ENCODE assay signal across 9 cellular contexts in genomic region chr11:107999759-108000455, GRCh38. TPM values are rescaled to one million over a fixed set of nuclear protein-coding genes. Genes with fewer than 3 reads are reported as not detected.
DNase-seq lines count a peak whose midpoint lies in the region; ATAC-seq and TF ChIP-seq lines count a peak whose summit lies in the region.
"Had no signal": no experiment of that assay in that cellular context is flagged by ENCODE, and none has a peak within 500 bp of the region (broad histone marks: within the 10 kb centered on the region; RNA-seq: fewer than 3 reads in every experiment).

No MANE protein-coding gene starts in this region.

- intact Hi-C loops in CD14-positive monocyte (cut with micrococcal nuclease) = loop anchor here (10.0 kb wide), 1 partner anchor 75 kb away; the partner anchor contains the start of gene RAB39A (in 2 of the 2)

- TF ChIP-seq CTCF in CD14-positive monocyte (IDR thresholded peaks at IDR 0.05) = peak; percentile 44

- no peaks in the 10 kb centered on the region for H3K36me3 Mint-ChIP-seq in CD14-positive monocyte

- H3K9me3 Mint-ChIP-seq in CD14-positive monocyte = peaks cover 0 to 3% (median 0%) of the 10 kb centered on the region in 7 donors
- H3K9me3 Mint-ChIP-seq: T-helper 1 cell treated with Interleukin-12 subunit alpha and Interleukin-12 subunit beta and Interleukin-4 antibody, amounts not matched to agents 30 μg/mL and 1 μg/mL, for 36 hours had no signal

- H3K4me3 Mint-ChIP-seq in CD14-positive monocyte = no peak overlapping the region
- H3K4me3 Mint-ChIP-seq: T-helper 1 cell treated with Interleukin-12 subunit alpha and Interleukin-12 subunit beta and Interleukin-4 antibody, amounts not matched to agents 30 μg/mL and 1 μg/mL, for 36 hours had no signal

- ATAC-seq in GM18517 (IDR thresholded peaks at IDR 0.05; ENCODE audit: unreplicated experiment) = peak; percentile 90
- ATAC-seq in HG02973 (IDR thresholded peaks at IDR 0.05; ENCODE audit: unreplicated experiment) = peak; percentile 94

- H3K27me3 Mint-ChIP-seq in CD14-positive monocyte (ENCODE audit: low read depth in 3 of 3) = peaks cover 2 to 7% (median 3%) of the 10 kb centered on the region in 3 donors

- DNase-seq in CD14-positive monocyte (ENCODE audit: low spot score) (no peak), NCI-H1694 treated with DMSO at 0.1 percent for 48 hours (lab: John Stamatoyannopoulos, UW) (peak; percentile 6), glomerular endothelial cell (ENCODE audit: extremely low read depth, low read depth, low spot score) (peak; percentile 10), cerebellum (ENCODE audit: low spot score) (no peak)
- DNase-seq in activated CD4-positive, alpha-beta T cell treated with anti-CD3 and anti-CD28 coated beads, Interleukin-2, amount 50 U/mL, for 48 hours = peak; percentile 15 to 20
- peak; percentile 45 for DNase-seq in stimulated activated CD8-positive, alpha-beta memory T cell treated with anti-CD3 and anti-CD28 coated beads, Interleukin-4, amount 100 ng/mL, for 48 hours

- no peak overlapping the region for H3K27ac Mint-ChIP-seq in CD14-positive monocyte
- H3K27ac Mint-ChIP-seq: T-helper 1 cell treated with Interleukin-12 subunit alpha and Interleukin-12 subunit beta and Interleukin-4 antibody, amounts not matched to agents 30 μg/mL and 1 μg/mL, for 36 hours had no signal

- H3K4me1 Mint-ChIP-seq in CD14-positive monocyte = peaks cover 3% of the 10 kb centered on the region

RNA-seq across cellular contexts. Expression of gene CUL5, which starts 8.8 kb away (rescaled TPM):
- polyA plus RNA-seq in CD14-positive monocyte = 10 to 100 TPM; 24.7 to 36.7 TPM
- total RNA-seq in glomerular endothelial cell (25.8 and 27.1 TPM in 2 replicates), cerebellum (62.4 TPM)

Comparison
In these comparisons a context has a peak if more than half of its experiments do, and no peak if none do; other contexts are left out.
1. DNase-seq: peak in NCI-H1694 treated with DMSO at 0.1 percent for 48 hours (single experiment), activated CD4-positive, alpha-beta T cell treated with anti-CD3 and anti-CD28 coated beads, Interleukin-2, amount 50 U/mL, for 48 hours (2 of 2), glomerular endothelial cell (single experiment) and stimulated activated CD8-positive, alpha-beta memory T cell treated with anti-CD3 and anti-CD28 coated beads, Interleukin-4, amount 100 ng/mL, for 48 hours (single experiment); none in CD14-positive monocyte (single experiment) and cerebellum (single experiment).